11 cellular contexts compared by ENCODE assay signal in genomic region chr10:59654007-59654406, GRCh38. TPM values are rescaled to one million over a fixed set of nuclear protein-coding genes. Genes with fewer than 3 reads are reported as not detected.
DNase-seq lines count a peak whose midpoint lies in the region; ATAC-seq and TF ChIP-seq lines count a peak whose summit lies in the region.
"Had no signal": no experiment of that assay in that cellular context is flagged by ENCODE, and none has a peak within 500 bp of the region (broad histone marks: within the 10 kb centered on the region; RNA-seq: fewer than 3 reads in every experiment).

No MANE protein-coding gene starts in this region.

- H3K4me1 ChIP-seq in parathyroid adenoma (no peaks in the 10 kb centered on the region), SK-N-SH (ENCODE audit: control insufficient read depth in 1 of 2, insufficient read depth in 2 of 2, low read depth in 1 of 2, low read length in 1 of 2) (peaks cover 0 to 7% of the 10 kb centered on the region in 2 experiments; a peak in 1 of 4 replicates)

- peak; percentile 58 for ATAC-seq in GM18519 (IDR thresholded peaks at IDR 0.05; ENCODE audit: low FRiP score, unreplicated experiment)
- ATAC-seq in HG03066 (IDR thresholded peaks at IDR 0.05; ENCODE audit: low read depth, unreplicated experiment), result peak; percentile 77

- no peaks in the 10 kb centered on the region for H3K9me2 ChIP-seq in SK-N-SH

- no peak for TF ChIP-seq EP300 in SK-N-SH (IDR thresholded peaks at IDR 0.05; ENCODE audit: borderline replicate concordance in 1 of 2, low read depth in 1 of 2, low read length in 1 of 2)

- peak; percentile 46 for DNase-seq in RPMI8226
- no peak for DNase-seq in ureter (ENCODE audit: low spot score)
- no peak for DNase-seq in stimulated activated CD4-positive, alpha-beta T cell treated with anti-CD3 and anti-CD28 coated beads, Interleukin-4, amount 100 ng/mL, for 1 hour
- DNase-seq in SK-N-SH, result no peak
- DNase-seq: DMS79 treated with DMSO at 0.1 percent for 48 hours, NCI-H1048 had no signal

- no peak for TF ChIP-seq RAD21 in SK-N-SH (IDR thresholded peaks at IDR 0.05; ENCODE audit: low read length)

- H3K4me2 ChIP-seq in parathyroid adenoma (ENCODE audit: low read length) (peak overlapping the region; percentile 19), SK-N-SH (no peak overlapping the region)

- H3K4me3 ChIP-seq in parathyroid adenoma (ENCODE audit: low read depth, low read length), result no peak overlapping the region
- no peak overlapping the region for H3K4me3 ChIP-seq in SK-N-SH (ENCODE audit: low read depth in 2 of 2, low read length in 1 of 2)

- no peaks in the 10 kb centered on the region for H3F3A ChIP-seq in SK-N-SH (replicated peaks; ENCODE audit: insufficient read depth)

- no peaks in the 10 kb centered on the region for H4K20me1 ChIP-seq in SK-N-SH (ENCODE audit: insufficient read depth)

- H3K36me3 ChIP-seq in parathyroid adenoma (ENCODE audit: control insufficient read depth, insufficient read depth, low read length), result no peaks in the 10 kb centered on the region
- no peaks in the 10 kb centered on the region for H3K36me3 ChIP-seq in SK-N-SH (replicated peaks in 1 of 2; ENCODE audit: control insufficient read depth in 1 of 2, insufficient read depth in 2 of 2, low read length in 1 of 2)

- H3K27ac ChIP-seq in parathyroid adenoma (no peak overlapping the region), SK-N-SH (ENCODE audit: low read depth in 2 of 2, low read length in 1 of 2) (no peak overlapping the region)
- H3K27ac ChIP-seq: VCaP had no signal

- 72% methylated on average over 4 of the region's 4 CpGs for WGBS in SK-N-SH (ENCODE audit: low lambda C conversion rate)

- POLR2A ChIA-PET in SK-N-SH (lab: Yijun Ruan, JAX), result no interaction called here

- CTCF ChIA-PET in SK-N-SH (lab: Yijun Ruan, JAX), result interaction anchor here (0.7 to 2.4 kb wide), 3 partner anchors 28 to 176 kb away, joined by 3 to 6 read pairs (median 3); partner anchors contain the start of gene SLC16A9

- no peak for TF ChIP-seq CTCF in parathyroid adenoma (IDR thresholded peaks at IDR 0.05)
- TF ChIP-seq CTCF in SK-N-SH (IDR thresholded peaks at IDR 0.05), result no peak

- H3K27me3 ChIP-seq in parathyroid adenoma (ENCODE audit: control insufficient read depth, insufficient read depth, low read length) (no peaks in the 10 kb centered on the region), SK-N-SH (ENCODE audit: insufficient read depth) (no peaks in the 10 kb centered on the region)

- H3K79me2 ChIP-seq in parathyroid adenoma (no peaks in the 10 kb centered on the region), SK-N-SH (ENCODE audit: insufficient read depth) (no peaks in the 10 kb centered on the region)

- H3K9ac ChIP-seq in parathyroid adenoma (no peak overlapping the region), SK-N-SH (no peak overlapping the region)

- H2AFZ ChIP-seq in parathyroid adenoma, result no peak overlapping the region
- H2AFZ ChIP-seq in SK-N-SH (ENCODE audit: low read depth), result no peak overlapping the region

- H3K9me3 ChIP-seq in parathyroid adenoma (ENCODE audit: control insufficient read depth, low read length), result no peaks in the 10 kb centered on the region
- no peaks in the 10 kb centered on the region for H3K9me3 ChIP-seq in SK-N-SH

TF ChIP-seq in SK-N-SH, 30 proteins besides CTCF, POLR2A, EP300 and RAD21:
- TF ChIP-seq GATA2 (CRISPR knock-in tag; IDR thresholded peaks at IDR 0.05) (no peak), PBX3 (IDR thresholded peaks at IDR 0.05) (no peak), TAF1 (IDR thresholded peaks at IDR 0.05; ENCODE audit: borderline replicate concordance, low read depth, low read length) (no peak), NRF1 (IDR thresholded peaks at IDR 0.05; ENCODE audit: low read depth, low read length) (no peak)

RNA-seq across cellular contexts. Expression of gene SLC16A9, which starts 55.6 kb away (rescaled TPM):
- 8.0 TPM for total RNA-seq in ureter
- polyA plus RNA-seq in SK-N-SH (2012; rRNA removed), result 4.7 and 6.7 TPM in 2 replicates
- 8.1 and 8.3 TPM in 2 replicates for polyA plus RNA-seq in SK-N-SH (2012; cell fraction: cytosol; rRNA removed)
- polyA plus RNA-seq in SK-N-SH (2012; cell fraction: nucleus; rRNA removed), result 1.8 and 4.9 TPM in 2 replicates
- total RNA-seq: lung microvascular endothelial cell had no signal
